Comparison of ENCODE assay signal across 11 cellular contexts in genomic region chr2:231947694-231948093, GRCh38. TPM values are rescaled to one million over a fixed set of nuclear protein-coding genes. Genes with fewer than 3 reads are reported as not detected.
"Had no signal": no experiment of that assay in that cellular context is flagged by ENCODE, and none has a peak within 500 bp of the region (broad histone marks: within the 10 kb centered on the region; RNA-seq: fewer than 3 reads in every experiment).

No MANE protein-coding gene starts in this region.

- H3K27ac Mint-ChIP-seq: GM23338, HFFc6 had no signal

- H3K4me3 Mint-ChIP-seq: GM23338, H9, HFFc6 had no signal

- H2AFZ ChIP-seq: GM23248, GM23338 had no signal

- H3K9me3 Mint-ChIP-seq: HFFc6 had no signal

- DNase-seq: GM23248, GOT3, H7, H9, HCEC 1CT, HFFc6 had no signal

- H3K4me3 ChIP-seq: GM23248, GM23338, HAP-1 had no signal

- H3K4me2 ChIP-seq: GM23338 had no signal

- H3K9ac ChIP-seq: GM23248 had no signal

- H3K27ac ChIP-seq: GM23248 had no signal

- FAIRE-seq: H54 had no signal

- H3K36me3 ChIP-seq: HAP-1 had no signal

- ATAC-seq: GM23338, HCT116 had no signal

- H3K4me1 Mint-ChIP-seq: GM23338, H9 had no signal

- H3K4me1 ChIP-seq: HAP-1 had no signal

RNA-seq across cellular contexts. Expression of gene NPPC, which starts 21.5 kb away (rescaled TPM):
- total RNA-seq: GM23248, H4, HFFc6 had no signal
